14 cellular contexts compared by ENCODE assay signal in genomic region chr12:66232258-66232657, GRCh38. TPM values are rescaled to one million over a fixed set of nuclear protein-coding genes. Genes with fewer than 3 reads are reported as not detected.
DNase-seq lines count a peak whose midpoint lies in the region; ATAC-seq and TF ChIP-seq lines count a peak whose summit lies in the region.
"Had no signal": no experiment of that assay in that cellular context is flagged by ENCODE, and none has a peak within 500 bp of the region (broad histone marks: within the 10 kb centered on the region; RNA-seq: fewer than 3 reads in every experiment).

No MANE protein-coding gene starts in this region.

- intact Hi-C loops in left colon (cut with DNase I, micrococcal nuclease): no loop called here
- intact Hi-C loops in uterus (cut with DNase I; ENCODE audit: low total_unique reads): loop anchor here (5.0 kb wide), 1 partner anchor 85 kb away; no protein-coding TSS in a partner anchor

- no peak overlapping the region for H3K4me3 ChIP-seq in uterus
- H3K4me3 ChIP-seq: SJSA1 had no signal

- H3K27me3 ChIP-seq in uterus: no peaks in the 10 kb centered on the region

- TF ChIP-seq POLR2A in uterus (IDR thresholded peaks at IDR 0.05): no peak

- peak; percentile 92 for DNase-seq in NCI-H1105 treated with DMSO at 0.1 percent for 48 hours (lab: John Stamatoyannopoulos, UW)
- DNase-seq in left colon: no peak
- no peak for DNase-seq in uterus
- no peak for DNase-seq in activated naive CD4-positive, alpha-beta T cell (lab: John Stamatoyannopoulos, UW)
- no peak for DNase-seq in RKO (ENCODE audit: low spot score)
- DNase-seq in superior temporal gyrus (ENCODE audit: extremely low spot score): no peak
- DNase-seq: activated effector memory CD4-positive, alpha-beta T cell treated with anti-CD3 and anti-CD28 coated beads, Interleukin-2, amount 50 U/mL, for 16 hours; caudate nucleus; NCI-H1694 treated with DMSO at 0.1 percent for 48 hours had no signal

- ATAC-seq in GM18873 (IDR thresholded peaks at IDR 0.05; ENCODE audit: low FRiP score, unreplicated experiment) (peak; percentile 34), GM21825 (IDR thresholded peaks at IDR 0.05; ENCODE audit: unreplicated experiment) (peak; percentile 37), left colon (peak; percentile 52)
- ATAC-seq: activated CD4-positive, CD25-positive, alpha-beta regulatory T cell treated with anti-CD3 and anti-CD28 coated beads, Interleukin-2, amount 50 U/mL, for 24 hours; stimulated activated effector memory CD8-positive, alpha-beta T cell treated with anti-CD3 and anti-CD28 coated beads, Interleukin-12 subunit alpha, Interleukin-12 subunit beta, amount 100 ng/mL, for 72 hours had no signal

- no peaks in the 10 kb centered on the region for H3K4me1 ChIP-seq in uterus

- no peaks in the 10 kb centered on the region for H3K9me3 ChIP-seq in uterus
- H3K9me3 ChIP-seq: SJSA1 had no signal

- H3K27ac ChIP-seq in uterus: no peak overlapping the region
- H3K27ac ChIP-seq: SJSA1 had no signal

- TF ChIP-seq CTCF in uterus (IDR thresholded peaks at IDR 0.05): no peak

- no peaks in the 10 kb centered on the region for H3K36me3 ChIP-seq in uterus
- H3K36me3 ChIP-seq: SJSA1 had no signal

RNA-seq across cellular contexts. Expression of gene IRAK3, which starts 43.2 kb away (rescaled TPM):
- total RNA-seq in left colon: 1 to 10 TPM; 4.0 to 6.7 TPM
- 10 to 100 TPM; 18.7 to 39.7 (median 24.2) TPM for total RNA-seq in uterus
- total RNA-seq: SJSA1 had no signal
